Comparison of ENCODE assay signal across 18 cellular contexts in genomic region chr6:10190042-10190441, GRCh38.
"Had no signal": no experiment of that assay in that cellular context is flagged by ENCODE, and none has a peak within 500 bp of the region (broad histone marks: within the 10 kb centered on the region; RNA-seq: fewer than 3 reads in every experiment).

No MANE protein-coding gene starts in this region.

- H3K36me3 ChIP-seq: breast epithelium, esophagus squamous epithelium, heart left ventricle, pancreas had no signal

- H3K4me1 ChIP-seq: breast epithelium, heart left ventricle, pancreas, testis had no signal

- ATAC-seq: activated CD8-positive, alpha-beta memory T cell treated with anti-CD3 and anti-CD28 coated beads, Interleukin-2, amount 10 ng/mL, durations not matched to agents 7 days and 5 days; activated T-cell treated with anti-CD3 and anti-CD28 coated beads, Interleukin-2, amount 50 U/mL, for 4 hours; heart left ventricle; pancreas; stimulated activated naive CD8-positive, alpha-beta T cell treated with anti-CD3 and anti-CD28 coated beads, Interleukin-15, amount 100 ng/mL, for 72 hours had no signal

- H3K27me3 ChIP-seq: breast epithelium, esophagus squamous epithelium, heart left ventricle, pancreas, testis had no signal

- H3K4me3 ChIP-seq: breast epithelium, esophagus squamous epithelium, heart left ventricle, pancreas, testis had no signal

- DNase-seq: activated CD4-positive, alpha-beta T cell treated with anti-CD3 and anti-CD28 coated beads, Interleukin-2, amount 50 U/mL, for 48 hours; activated CD4-positive, CD25-positive, alpha-beta regulatory T cell treated with anti-CD3 and anti-CD28 coated beads, Interleukin-2, amount 50 U/mL, for 72 hours; activated CD8-positive, alpha-beta memory T cell treated with anti-CD3 and anti-CD28 coated beads, Interleukin-2, amount 10 ng/mL, durations not matched to agents 7 days and 5 days; activated gamma-delta T cell treated with Interleukin-2 at 50 U/mL for 16 hours; activated naive CD8-positive, alpha-beta T cell treated with anti-CD3 and anti-CD28 coated beads, Interleukin-2, amount 10 ng/mL, durations not matched to agents 7 days and 5 days; activated T-cell treated with anti-CD3 and anti-CD28 coated beads, Interleukin-2, amount 50 U/mL, for 4 hours; aorta; esophagus squamous epithelium; foreskin melanocyte; heart left ventricle; kidney; midbrain; pancreas; stimulated activated CD4-positive, alpha-beta T cell treated with anti-CD3 and anti-CD28 coated beads, Interleukin-15, amount 100 ng/mL, for 24 hours; stimulated activated CD4-positive, alpha-beta T cell treated with anti-CD3 and anti-CD28 coated beads, Interleukin-4, amount 100 ng/mL, for 4 hours; stimulated activated naive CD8-positive, alpha-beta T cell treated with anti-CD3 and anti-CD28 coated beads, Interleukin-15, amount 100 ng/mL, for 72 hours; testis had no signal

- H3K27ac ChIP-seq: breast epithelium, esophagus squamous epithelium, heart left ventricle, pancreas, testis had no signal

- H3K9me3 ChIP-seq: breast epithelium, esophagus squamous epithelium, heart left ventricle, pancreas, testis had no signal
